ENCODE assay signal across 9 cellular contexts in the genomic region with DNA sequence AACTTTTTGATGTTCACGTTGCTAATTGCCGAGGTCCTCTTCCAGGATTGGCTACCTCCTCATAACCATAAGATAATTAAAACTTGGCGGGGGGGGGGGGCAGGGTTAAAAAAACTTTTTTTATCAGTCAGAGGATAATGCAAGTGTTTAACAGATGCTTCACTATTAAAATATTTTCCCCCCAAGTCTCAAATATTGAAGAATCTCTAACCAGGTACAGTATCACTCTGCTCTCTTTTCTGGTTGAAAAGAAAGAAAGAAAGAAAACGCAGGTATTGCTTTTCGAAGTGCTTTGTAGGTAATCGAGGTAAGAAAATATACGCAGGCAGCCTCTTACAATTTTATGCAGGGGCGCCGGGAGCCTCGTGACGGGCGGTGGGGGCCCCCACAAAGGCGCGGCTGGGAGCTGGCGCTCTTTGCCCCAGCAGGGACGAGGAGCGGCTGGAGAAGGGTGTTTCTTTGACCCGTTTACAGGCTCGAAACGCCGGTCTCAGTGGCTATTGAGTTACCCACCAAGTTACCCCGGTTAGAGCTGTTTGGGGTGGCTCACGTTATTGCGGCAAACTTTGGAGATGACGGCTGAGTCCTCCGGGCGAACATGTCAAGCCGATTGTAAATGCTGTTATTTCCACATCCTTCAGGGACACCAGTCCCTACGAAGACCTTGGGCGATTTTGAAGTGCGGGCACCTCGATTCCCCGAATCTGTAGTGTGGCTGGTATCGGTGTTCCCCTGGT. TPM values are rescaled to one million over a fixed set of nuclear protein-coding genes. Genes with fewer than 3 reads are reported as not detected.
DNase-seq lines count a peak whose midpoint lies in the region; ATAC-seq and TF ChIP-seq lines count a peak whose summit lies in the region.
"Had no signal": no experiment of that assay in that cellular context is flagged by ENCODE, and none has a peak within 500 bp of the region (broad histone marks: within the 10 kb centered on the region; RNA-seq: fewer than 3 reads in every experiment).

No MANE protein-coding gene starts in this region.

- H3K27me3 Mint-ChIP-seq in activated T-cell treated with anti-CD3 and anti-CD28 coated beads, Interleukin-2, amount 50 U/mL, for 24 hours, result peaks cover 94% of the 10 kb centered on the region
- H3K27me3 Mint-ChIP-seq in activated naive CD8-positive, alpha-beta T cell treated with anti-CD3 and anti-CD28 coated beads for 36 hours, result peaks cover 95% of the 10 kb centered on the region

- peaks cover 67% of the 10 kb centered on the region for H3K27me3 ChIP-seq in thymus (ENCODE audit: control insufficient read depth, insufficient read depth)

- peak overlapping the region; percentile 48 for H3K4me3 ChIP-seq in mesodermal cell (ENCODE audit: extremely low read depth, insufficient read depth, low read length, poor library complexity, severe bottlenecking)
- H3K4me3 ChIP-seq in thymus (ENCODE audit: low read length), result peak overlapping the region; percentile 14

- DNase-seq in activated T-cell treated with anti-CD3 and anti-CD28 coated beads, Interleukin-2, amount 50 U/mL, for 24 hours, result no peak
- no peak for DNase-seq in activated T-cell treated with anti-CD3 and anti-CD28 coated beads, Interleukin-2, amount 50 U/mL, for 1 hour
- no peak for DNase-seq in activated naive CD8-positive, alpha-beta T cell treated with anti-CD3 and anti-CD28 coated beads for 36 hours
- no peak for DNase-seq in KG1 (lab: John Stamatoyannopoulos, UW)
- no peak for DNase-seq in GOT3 (lab: John Stamatoyannopoulos, UW)

- peaks cover 21% of the 10 kb centered on the region for H3K4me1 Mint-ChIP-seq in activated T-cell treated with anti-CD3 and anti-CD28 coated beads, Interleukin-2, amount 50 U/mL, for 24 hours (ENCODE audit: low read depth)
- peaks cover 13% of the 10 kb centered on the region for H3K4me1 Mint-ChIP-seq in activated naive CD8-positive, alpha-beta T cell treated with anti-CD3 and anti-CD28 coated beads for 36 hours

- peaks cover 9% of the 10 kb centered on the region for H3K4me1 ChIP-seq in mesodermal cell (ENCODE audit: control insufficient read depth, insufficient read depth, low read length, poor library complexity, severe bottlenecking)
- H3K4me1 ChIP-seq in thymus (ENCODE audit: control insufficient read depth, insufficient read depth, low read length), result no peaks in the 10 kb centered on the region

- peaks cover 8% of the 10 kb centered on the region for H3K9me3 Mint-ChIP-seq in activated T-cell treated with anti-CD3 and anti-CD28 coated beads, Interleukin-2, amount 50 U/mL, for 24 hours
- peaks cover 5% of the 10 kb centered on the region for H3K9me3 Mint-ChIP-seq in activated naive CD8-positive, alpha-beta T cell treated with anti-CD3 and anti-CD28 coated beads for 36 hours

- H3K9me3 ChIP-seq in mesodermal cell (ENCODE audit: control insufficient read depth, low read length) (no peaks in the 10 kb centered on the region), thymus (ENCODE audit: control insufficient read depth) (peaks cover 2% of the 10 kb centered on the region)

- peak overlapping the region; percentile 67 for H3K4me3 Mint-ChIP-seq in activated T-cell treated with anti-CD3 and anti-CD28 coated beads, Interleukin-2, amount 50 U/mL, for 24 hours
- peak overlapping the region; percentile 22 for H3K4me3 Mint-ChIP-seq in activated naive CD8-positive, alpha-beta T cell treated with anti-CD3 and anti-CD28 coated beads for 36 hours

- H3K27ac ChIP-seq in mesodermal cell (ENCODE audit: low read depth, low read length, severe bottlenecking) (no peak overlapping the region), thymus (ENCODE audit: low read depth) (no peak overlapping the region)
- H3K27ac ChIP-seq: C4-2B had no signal

- H3K27ac Mint-ChIP-seq in activated T-cell treated with anti-CD3 and anti-CD28 coated beads, Interleukin-2, amount 50 U/mL, for 24 hours, result peak overlapping the region; percentile 68
- no peak overlapping the region for H3K27ac Mint-ChIP-seq in activated naive CD8-positive, alpha-beta T cell treated with anti-CD3 and anti-CD28 coated beads for 36 hours

- ATAC-seq in GM18505 (IDR thresholded peaks at IDR 0.05; ENCODE audit: unreplicated experiment), result no peak

- TF ChIP-seq POLR2A in GM18505 (IDR thresholded peaks at IDR 0.05; ENCODE audit: borderline replicate concordance, extremely low read depth, insufficient read depth, insufficient read length), result no peak

- H3K36me3 ChIP-seq in mesodermal cell (ENCODE audit: control insufficient read depth, insufficient read depth, low read length) (no peaks in the 10 kb centered on the region), thymus (ENCODE audit: control insufficient read depth, insufficient read depth) (no peaks in the 10 kb centered on the region)

- H3K36me3 Mint-ChIP-seq in activated T-cell treated with anti-CD3 and anti-CD28 coated beads, Interleukin-2, amount 50 U/mL, for 24 hours (ENCODE audit: low read depth), result no peaks in the 10 kb centered on the region
- H3K36me3 Mint-ChIP-seq in activated naive CD8-positive, alpha-beta T cell treated with anti-CD3 and anti-CD28 coated beads for 36 hours, result peaks cover 16% of the 10 kb centered on the region

- 1 to 3% methylated on average over 24 to 27 of the region's 34 CpGs for WGBS in mesodermal cell (ENCODE audit: insufficient coverage in 2 of 2), 2 experiments
- WGBS in thymus, result 7% methylated on average over 34 of the region's 34 CpGs

RNA-seq across cellular contexts. Expression of a gene that starts 0.5 kb away (rescaled TPM):
- total RNA-seq in activated naive CD8-positive, alpha-beta T cell treated with anti-CD3 and anti-CD28 coated beads for 36 hours, result not detected
- polyA plus RNA-seq in mesodermal cell (2013, experiment 1 of 2), result 58.0 TPM
- 75.8 TPM for polyA plus RNA-seq in mesodermal cell (2013, experiment 2 of 2)
- polyA plus RNA-seq in thymus, result 1.2 TPM
